In the genomic region with DNA sequence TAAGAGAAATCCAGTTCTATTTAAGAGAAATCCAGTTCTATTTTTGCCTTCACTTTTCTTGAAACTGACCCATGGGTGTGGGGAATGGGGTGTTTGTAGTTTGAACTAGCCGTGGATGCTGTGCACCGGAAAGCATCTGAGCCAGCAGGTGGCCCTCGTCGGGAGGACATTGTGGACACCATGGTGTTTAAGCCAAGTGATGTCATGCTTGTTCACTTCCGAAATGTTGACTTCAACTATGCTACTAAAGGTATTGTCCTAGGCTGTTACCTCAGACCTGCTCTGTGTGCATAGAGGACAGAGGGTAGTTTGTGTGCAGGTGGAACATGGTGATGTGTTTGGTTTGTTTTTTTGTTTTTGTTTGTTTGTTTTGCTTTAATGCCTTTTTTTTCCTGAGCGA, we compare ENCODE assay signal across 9 cellular contexts. TPM values are rescaled to one million over a fixed set of nuclear protein-coding genes. Genes with fewer than 3 reads are reported as not detected.
DNase-seq lines count a peak whose midpoint lies in the region; ATAC-seq and TF ChIP-seq lines count a peak whose summit lies in the region.
"Had no signal": no experiment of that assay in that cellular context is flagged by ENCODE, and none has a peak within 500 bp of the region (broad histone marks: within the 10 kb centered on the region; RNA-seq: fewer than 3 reads in every experiment).

No MANE protein-coding gene starts in this region.

- intact Hi-C loops in activated CD4-positive, alpha-beta memory T cell treated with anti-CD3 and anti-CD28 coated beads for 36 hours (cut with micrococcal nuclease): loop anchor here (10.0 kb wide), 1 partner anchor 999 kb away; a partner anchor contains a TSS

- peaks cover 40% of the 10 kb centered on the region for H3K4me1 Mint-ChIP-seq in activated naive CD4-positive, alpha-beta T cell treated with anti-CD3 and anti-CD28 coated beads, Interleukin-2, amount 10 ng/mL, durations not matched to agents 7 days and 5 days
- H3K4me1 Mint-ChIP-seq in activated CD4-positive, alpha-beta memory T cell treated with anti-CD3 and anti-CD28 coated beads for 36 hours (ENCODE audit: low read depth): peaks cover 38% of the 10 kb centered on the region
- H3K4me1 Mint-ChIP-seq in stimulated activated naive CD8-positive, alpha-beta T cell treated with anti-CD3 and anti-CD28 coated beads, Interleukin-15, amount 100 ng/mL, for 72 hours: peaks cover 59% of the 10 kb centered on the region

- no peak overlapping the region for H3K27ac ChIP-seq in Peyer's patch

- POLR2A ChIA-PET in activated CD4-positive, alpha-beta memory T cell treated with anti-CD3 and anti-CD28 coated beads for 36 hours (lab: Charles Lee): interaction anchor here (1.5 kb wide), 1 partner anchor 20 kb away, joined by 8 read pairs; a partner anchor contains a TSS

- peaks cover 66% of the 10 kb centered on the region for H3K36me3 Mint-ChIP-seq in activated naive CD4-positive, alpha-beta T cell treated with anti-CD3 and anti-CD28 coated beads, Interleukin-2, amount 10 ng/mL, durations not matched to agents 7 days and 5 days
- peaks cover 74% of the 10 kb centered on the region for H3K36me3 Mint-ChIP-seq in activated CD4-positive, alpha-beta memory T cell treated with anti-CD3 and anti-CD28 coated beads for 36 hours

- H3K36me3 ChIP-seq in Peyer's patch: peaks cover 0 to 57% (median 0%) of the 10 kb centered on the region in 3 donors

- no peak for ATAC-seq in stimulated activated naive CD8-positive, alpha-beta T cell treated with anti-CD3 and anti-CD28 coated beads, Interleukin-15, amount 100 ng/mL, for 72 hours

- no peaks in the 10 kb centered on the region for H3K27me3 ChIP-seq in Peyer's patch

- no peaks in the 10 kb centered on the region for H3K9me3 ChIP-seq in Peyer's patch

- DNase-seq in activated naive CD4-positive, alpha-beta T cell treated with anti-CD3 and anti-CD28 coated beads, Interleukin-2, amount 10 ng/mL, durations not matched to agents 7 days and 5 days: no peak
- no peak for DNase-seq in activated naive CD4-positive, alpha-beta T cell (lab: John Stamatoyannopoulos, UW)
- DNase-seq in activated CD4-positive, alpha-beta memory T cell treated with anti-CD3 and anti-CD28 coated beads for 36 hours: no peak
- DNase-seq in fibroblast of the aortic adventitia (ENCODE audit: low read depth): no peak
- DNase-seq in stimulated activated naive CD8-positive, alpha-beta T cell treated with anti-CD3 and anti-CD28 coated beads, Interleukin-15, amount 100 ng/mL, for 72 hours: no peak
- no peak for DNase-seq in GDM1 (lab: John Stamatoyannopoulos, UW)
- no peak for DNase-seq in Peyer's patch
- no peak for DNase-seq in NCI-H526 (lab: John Stamatoyannopoulos, UW)
- DNase-seq: NCI-H510A had no signal

- peaks cover 0 to 17% (median 4%) of the 10 kb centered on the region in 4 donors for H3K4me1 ChIP-seq in Peyer's patch

- peak overlapping the region; percentile 34 for H3K4me3 Mint-ChIP-seq in activated naive CD4-positive, alpha-beta T cell treated with anti-CD3 and anti-CD28 coated beads, Interleukin-2, amount 10 ng/mL, durations not matched to agents 7 days and 5 days
- peak overlapping the region; percentile 14 for H3K4me3 Mint-ChIP-seq in activated CD4-positive, alpha-beta memory T cell treated with anti-CD3 and anti-CD28 coated beads for 36 hours
- H3K4me3 Mint-ChIP-seq in stimulated activated naive CD8-positive, alpha-beta T cell treated with anti-CD3 and anti-CD28 coated beads, Interleukin-15, amount 100 ng/mL, for 72 hours: peak overlapping the region; percentile 65 to 99

- TF ChIP-seq POLR2A in Peyer's patch (IDR thresholded peaks at IDR 0.05): no peak

- no peak for TF ChIP-seq CTCF in fibroblast of the aortic adventitia (IDR thresholded peaks at IDR 0.05; ENCODE audit: insufficient read depth, low read length)
- TF ChIP-seq CTCF in Peyer's patch (IDR thresholded peaks at IDR 0.05): no peak

- CTCF ChIA-PET in activated naive CD4-positive, alpha-beta T cell treated with anti-CD3 and anti-CD28 coated beads, Interleukin-2, amount 10 ng/mL, durations not matched to agents 7 days and 5 days (lab: Charles Lee): no interaction called here
- CTCF ChIA-PET in activated CD4-positive, alpha-beta memory T cell treated with anti-CD3 and anti-CD28 coated beads for 36 hours (lab: Charles Lee): no interaction called here

- H3K4me3 ChIP-seq in fibroblast of the aortic adventitia (ENCODE audit: low read depth, low read length) (peak overlapping the region; percentile 99), Peyer's patch (no peak overlapping the region)

- peaks cover 4% of the 10 kb centered on the region for H3K27me3 Mint-ChIP-seq in activated naive CD4-positive, alpha-beta T cell treated with anti-CD3 and anti-CD28 coated beads, Interleukin-2, amount 10 ng/mL, durations not matched to agents 7 days and 5 days
- no peaks in the 10 kb centered on the region for H3K27me3 Mint-ChIP-seq in activated CD4-positive, alpha-beta memory T cell treated with anti-CD3 and anti-CD28 coated beads for 36 hours
- no peaks in the 10 kb centered on the region for H3K27me3 Mint-ChIP-seq in stimulated activated naive CD8-positive, alpha-beta T cell treated with anti-CD3 and anti-CD28 coated beads, Interleukin-15, amount 100 ng/mL, for 72 hours

- H3K27ac Mint-ChIP-seq in activated naive CD4-positive, alpha-beta T cell treated with anti-CD3 and anti-CD28 coated beads, Interleukin-2, amount 10 ng/mL, durations not matched to agents 7 days and 5 days: peak overlapping the region; percentile 65
- H3K27ac Mint-ChIP-seq in activated CD4-positive, alpha-beta memory T cell treated with anti-CD3 and anti-CD28 coated beads for 36 hours: peak overlapping the region; percentile 69
- peak overlapping the region; percentile 48 to 95 for H3K27ac Mint-ChIP-seq in stimulated activated naive CD8-positive, alpha-beta T cell treated with anti-CD3 and anti-CD28 coated beads, Interleukin-15, amount 100 ng/mL, for 72 hours

- H3K9me3 Mint-ChIP-seq in activated naive CD4-positive, alpha-beta T cell treated with anti-CD3 and anti-CD28 coated beads, Interleukin-2, amount 10 ng/mL, durations not matched to agents 7 days and 5 days: no peaks in the 10 kb centered on the region
- H3K9me3 Mint-ChIP-seq in activated CD4-positive, alpha-beta memory T cell treated with anti-CD3 and anti-CD28 coated beads for 36 hours: no peaks in the 10 kb centered on the region
- H3K9me3 Mint-ChIP-seq in stimulated activated naive CD8-positive, alpha-beta T cell treated with anti-CD3 and anti-CD28 coated beads, Interleukin-15, amount 100 ng/mL, for 72 hours: no peaks in the 10 kb centered on the region

RNA-seq across cellular contexts. Expression of a gene that starts 3.3 kb away (rescaled TPM):
- total RNA-seq in activated CD4-positive, alpha-beta memory T cell treated with anti-CD3 and anti-CD28 coated beads for 36 hours: 100 to 1,000 TPM; 260 to 277 TPM
- total RNA-seq in fibroblast of the aortic adventitia (ENCODE audit: low replicate concordance): 45.5 and 69.8 TPM in 2 replicates
- 100 to 1,000 TPM in 3 of 4 donors, 10 to 100 TPM in 1; 93.9 to 208 (median 160) TPM for total RNA-seq in Peyer's patch

RNA-seq across cellular contexts. Expression of a gene that starts 20.0 kb away (rescaled TPM):
- 100 to 1,000 TPM; 221 TPM for total RNA-seq in activated CD4-positive, alpha-beta memory T cell treated with anti-CD3 and anti-CD28 coated beads for 36 hours
- total RNA-seq in fibroblast of the aortic adventitia (ENCODE audit: low replicate concordance): 74.6 and 133 TPM in 2 replicates
- 100 to 1,000 TPM; 125 to 157 (median 131) TPM for total RNA-seq in Peyer's patch

RNA-seq across cellular contexts. Expression of a gene that starts 37.5 kb away (rescaled TPM):
- total RNA-seq in activated CD4-positive, alpha-beta memory T cell treated with anti-CD3 and anti-CD28 coated beads for 36 hours: 10 to 100 TPM; 32.3 to 34.9 TPM
- total RNA-seq in fibroblast of the aortic adventitia (ENCODE audit: low replicate concordance): 9.0 and 13.1 TPM in 2 replicates
- total RNA-seq in Peyer's patch: 10 to 100 TPM; 34.7 to 94.9 (median 78.8) TPM

RNA-seq across cellular contexts. Expression of a gene that starts 52.1 kb away (rescaled TPM):
- total RNA-seq in activated CD4-positive, alpha-beta memory T cell treated with anti-CD3 and anti-CD28 coated beads for 36 hours: 1 to 10 TPM; 3.3 to 3.8 TPM
- total RNA-seq in fibroblast of the aortic adventitia (ENCODE audit: low replicate concordance) (0.18 TPM in 1 of 2 replicates, not detected in the other), Peyer's patch (100 to 1,000 TPM in 1 of 4 donors, 1 to 10 TPM in 1, under 1 TPM in 1, not detected in 1; 0.35 to 142 (median 2.0) TPM)

Comparison
In these comparisons a context has a peak if more than half of its experiments do, and no peak if none do; other contexts are left out.
1. H3K4me3 Mint-ChIP-seq: peak in every context shown above with its lines; median percentile 82 in stimulated activated naive CD8-positive, alpha-beta T cell treated with anti-CD3 and anti-CD28 coated beads, Interleukin-15, amount 100 ng/mL, for 72 hours; 34 in activated naive CD4-positive, alpha-beta T cell treated with anti-CD3 and anti-CD28 coated beads, Interleukin-2, amount 10 ng/mL, durations not matched to agents 7 days and 5 days; 14 in activated CD4-positive, alpha-beta memory T cell treated with anti-CD3 and anti-CD28 coated beads for 36 hours.